In the genomic region with DNA sequence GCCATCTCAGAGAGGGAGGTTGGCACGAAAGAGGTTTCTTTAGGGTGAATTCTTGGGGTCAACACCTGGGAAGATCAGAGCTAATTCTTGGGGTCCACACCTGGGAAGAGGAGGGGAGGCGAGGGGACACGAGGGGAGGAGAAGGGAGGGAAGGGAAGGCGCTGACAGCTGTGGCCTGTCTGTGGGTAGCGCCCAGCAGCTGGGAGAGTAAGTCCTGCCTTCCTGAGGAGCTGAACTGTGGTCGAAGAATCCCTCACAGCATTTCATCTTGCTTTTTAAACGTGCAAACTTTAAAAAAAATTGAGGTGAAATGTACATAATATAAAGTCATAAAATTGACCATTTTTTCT, we compare ENCODE assay signal across 15 cellular contexts.
"Had no signal": no experiment of that assay in that cellular context is flagged by ENCODE, and none has a peak within 500 bp of the region (broad histone marks: within the 10 kb centered on the region; RNA-seq: fewer than 3 reads in every experiment).

No MANE protein-coding gene starts in this region.

- FAIRE-seq: colon, frontal cortex had no signal

- H3K9me3 ChIP-seq: lower lobe of right lung, upper lobe of left lung had no signal

- DNase-seq: activated CD4-positive, alpha-beta memory T cell treated with anti-CD3 and anti-CD28 coated beads for 36 hours; activated gamma-delta T cell treated with Interleukin-2 at 50 U/mL for 16 hours; activated T-cell treated with anti-CD3 and anti-CD28 coated beads, Interleukin-2, amount 50 U/mL, for 4 hours; effector CD8-positive, alpha-beta T cell; kidney glomerular epithelial cell; lower lobe of right lung; T-cell; T1000; upper lobe of left lung had no signal

- H3K36me3 ChIP-seq: lower lobe of right lung, upper lobe of left lung had no signal

- H3K27me3 Mint-ChIP-seq: activated CD4-positive, alpha-beta memory T cell treated with anti-CD3 and anti-CD28 coated beads for 36 hours; stimulated activated memory B cell treated with anti-CD40 and anti-IgM and Interleukin-4, amounts not matched to agents 10 μg/mL and 1 μg/mL and 100 μg/mL, for 72 hours had no signal

- H3K27ac Mint-ChIP-seq: activated CD4-positive, alpha-beta memory T cell treated with anti-CD3 and anti-CD28 coated beads for 36 hours; natural killer cell treated with Interleukin-12 subunit alpha and Interleukin-12 subunit beta and Interleukin-15 and Interleukin-18, amount 100 ng/mL, for 72 hours; stimulated activated memory B cell treated with anti-CD40 and anti-IgM and Interleukin-4, amounts not matched to agents 10 μg/mL and 1 μg/mL and 100 μg/mL, for 72 hours; T-cell had no signal

- H3K9me3 Mint-ChIP-seq: activated CD4-positive, alpha-beta memory T cell treated with anti-CD3 and anti-CD28 coated beads for 36 hours; activated T-cell treated with anti-CD3 and anti-CD28 coated beads, Interleukin-2, amount 50 U/mL, for 4 hours; natural killer cell treated with Interleukin-12 subunit alpha and Interleukin-12 subunit beta and Interleukin-15 and Interleukin-18, amount 100 ng/mL, for 72 hours; stimulated activated memory B cell treated with anti-CD40 and anti-IgM and Interleukin-4, amounts not matched to agents 10 μg/mL and 1 μg/mL and 100 μg/mL, for 72 hours; T-cell had no signal

- H3K27ac ChIP-seq: lower lobe of right lung, skin epidermis, upper lobe of left lung, VCaP had no signal

- H3K27me3 ChIP-seq: upper lobe of left lung had no signal

- H3K4me3 Mint-ChIP-seq: activated CD4-positive, alpha-beta memory T cell treated with anti-CD3 and anti-CD28 coated beads for 36 hours; activated T-cell treated with anti-CD3 and anti-CD28 coated beads, Interleukin-2, amount 50 U/mL, for 4 hours; natural killer cell treated with Interleukin-12 subunit alpha and Interleukin-12 subunit beta and Interleukin-15 and Interleukin-18, amount 100 ng/mL, for 72 hours; stimulated activated memory B cell treated with anti-CD40 and anti-IgM and Interleukin-4, amounts not matched to agents 10 μg/mL and 1 μg/mL and 100 μg/mL, for 72 hours; T-cell had no signal

- H3K36me3 Mint-ChIP-seq: activated CD4-positive, alpha-beta memory T cell treated with anti-CD3 and anti-CD28 coated beads for 36 hours; natural killer cell treated with Interleukin-12 subunit alpha and Interleukin-12 subunit beta and Interleukin-15 and Interleukin-18, amount 100 ng/mL, for 72 hours; T-cell had no signal

- ATAC-seq: activated T-cell treated with anti-CD3 and anti-CD28 coated beads, Interleukin-2, amount 50 U/mL, for 4 hours; lower lobe of right lung; natural killer cell treated with Interleukin-12 subunit alpha and Interleukin-12 subunit beta and Interleukin-15 and Interleukin-18, amount 100 ng/mL, for 72 hours; stimulated activated memory B cell treated with anti-CD40 and anti-IgM and Interleukin-4, amounts not matched to agents 10 μg/mL and 1 μg/mL and 100 μg/mL, for 72 hours; T-cell had no signal

- H3K4me3 ChIP-seq: lower lobe of right lung, skin epidermis, upper lobe of left lung had no signal

- H3K4me1 ChIP-seq: lower lobe of right lung, upper lobe of left lung had no signal
